1 cellular context compared by ENCODE assay signal in the genomic region with DNA sequence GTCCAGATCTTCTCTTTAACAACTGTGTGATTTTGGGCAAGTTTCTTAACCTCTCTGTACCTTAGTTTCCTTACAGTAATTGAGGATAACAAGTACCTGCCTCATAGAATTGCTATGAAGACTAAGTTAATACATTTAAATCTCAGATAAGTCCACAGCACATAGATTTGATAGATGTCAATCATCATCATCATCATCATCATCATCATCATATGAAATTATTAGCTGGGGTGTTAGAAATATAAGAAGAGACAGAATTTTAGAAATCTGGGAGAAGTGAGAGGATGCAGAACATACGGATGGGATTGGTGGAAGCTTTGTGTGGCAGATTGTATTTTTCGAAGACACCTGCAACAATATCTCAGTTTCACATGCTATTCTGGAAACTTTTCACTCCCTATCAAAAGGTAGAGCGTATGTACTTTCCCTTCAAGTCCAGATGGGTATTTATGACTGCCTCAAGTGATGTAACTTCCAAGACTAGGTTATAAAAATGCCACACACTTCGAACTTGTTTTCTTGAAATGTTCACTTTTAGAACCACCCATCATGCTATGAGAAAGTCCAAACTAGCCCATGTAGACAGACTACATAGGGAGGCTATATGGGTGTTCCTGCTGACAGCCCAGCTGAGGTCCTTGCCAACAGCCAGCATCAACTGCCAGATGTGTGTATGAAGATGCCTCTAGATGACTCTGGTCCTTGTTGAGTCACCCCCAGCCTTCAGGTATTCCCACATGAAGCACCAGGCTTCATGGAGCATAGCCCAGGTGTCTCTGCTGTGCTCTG.
TF ChIP-seq lines count a peak whose summit lies in the region.

No MANE protein-coding gene starts in this region.

TF ChIP-seq in GM12878, 131 proteins besides CTCF, POLR2A, EP300 and RAD21 (continues in another document):
- TF ChIP-seq RFX5 (IDR thresholded peaks at IDR 0.05; ENCODE audit: low read depth, low read length) (no peak), STAT1 (conservative IDR thresholded peaks at IDR 0.05) (no peak), RCOR1 (conservative IDR thresholded peaks at IDR 0.05; ENCODE audit: low read depth, low read length) (no peak), SRF (IDR thresholded peaks at IDR 0.05; ENCODE audit: low read depth in 2 of 2, low read length in 2 of 2) (no peak), POLR2AphosphoS5 (IDR thresholded peaks at IDR 0.05; ENCODE audit: low read length) (no peak), MYC (IDR thresholded peaks at IDR 0.05; ENCODE audit: insufficient read depth, insufficient read length, insufficient replicate concordance, low read length, severe bottlenecking) (no peak), JUND (IDR thresholded peaks at IDR 0.05; ENCODE audit: low read depth, low read length) (no peak), SIN3A (IDR thresholded peaks at IDR 0.05; ENCODE audit: low read depth, low read length) (no peak), EGR1 (IDR thresholded peaks at IDR 0.05; ENCODE audit: borderline replicate concordance in 1 of 2, low read depth in 2 of 2, low read length in 2 of 2) (no peak), CREM (IDR thresholded peaks at IDR 0.05; ENCODE audit: low read depth) (peak; percentile 8; the same call in 1 of the 2 replicates), MXI1 (IDR thresholded peaks at IDR 0.05; ENCODE audit: low read depth, low read length) (no peak), ZNF207 (IDR thresholded peaks at IDR 0.05; ENCODE audit: borderline replicate concordance) (no peak), PAX5 (IDR thresholded peaks at IDR 0.05; ENCODE audit: borderline replicate concordance, low read depth, low read length) (no peak), RELA (IDR thresholded peaks at IDR 0.05; ENCODE audit: borderline replicate concordance, partially characterized antibody) (no peak), YY1 (IDR thresholded peaks at IDR 0.05; ENCODE audit: low read depth, low read length) (no peak), ZNF384 (IDR thresholded peaks at IDR 0.05; ENCODE audit: borderline replicate concordance, low read depth, low read length) (no peak), TARDBP (IDR thresholded peaks at IDR 0.05; ENCODE audit: borderline replicate concordance) (no peak), SUPT20H (IDR thresholded peaks at IDR 0.05; ENCODE audit: borderline replicate concordance, control insufficient read depth, low read depth, low read length) (no peak), FOXM1 (IDR thresholded peaks at IDR 0.05; ENCODE audit: low read depth, low read length) (peak; percentile 46; the same call in 1 of the 2 replicates), PML (IDR thresholded peaks at IDR 0.05; ENCODE audit: low read length) (no peak), BMI1 (IDR thresholded peaks at IDR 0.05; ENCODE audit: borderline replicate concordance) (no peak), NFXL1 (IDR thresholded peaks at IDR 0.05; ENCODE audit: borderline replicate concordance) (no peak), KDM1A (IDR thresholded peaks at IDR 0.05; ENCODE audit: borderline replicate concordance) (no peak), EED (IDR thresholded peaks at IDR 0.05; ENCODE audit: low read depth) (no peak), MEF2A (IDR thresholded peaks at IDR 0.05; ENCODE audit: insufficient read depth, low read depth, low read length) (peak; percentile 63; the same call in 1 of the 2 replicates)
- TF ChIP-seq, protein P1, sequence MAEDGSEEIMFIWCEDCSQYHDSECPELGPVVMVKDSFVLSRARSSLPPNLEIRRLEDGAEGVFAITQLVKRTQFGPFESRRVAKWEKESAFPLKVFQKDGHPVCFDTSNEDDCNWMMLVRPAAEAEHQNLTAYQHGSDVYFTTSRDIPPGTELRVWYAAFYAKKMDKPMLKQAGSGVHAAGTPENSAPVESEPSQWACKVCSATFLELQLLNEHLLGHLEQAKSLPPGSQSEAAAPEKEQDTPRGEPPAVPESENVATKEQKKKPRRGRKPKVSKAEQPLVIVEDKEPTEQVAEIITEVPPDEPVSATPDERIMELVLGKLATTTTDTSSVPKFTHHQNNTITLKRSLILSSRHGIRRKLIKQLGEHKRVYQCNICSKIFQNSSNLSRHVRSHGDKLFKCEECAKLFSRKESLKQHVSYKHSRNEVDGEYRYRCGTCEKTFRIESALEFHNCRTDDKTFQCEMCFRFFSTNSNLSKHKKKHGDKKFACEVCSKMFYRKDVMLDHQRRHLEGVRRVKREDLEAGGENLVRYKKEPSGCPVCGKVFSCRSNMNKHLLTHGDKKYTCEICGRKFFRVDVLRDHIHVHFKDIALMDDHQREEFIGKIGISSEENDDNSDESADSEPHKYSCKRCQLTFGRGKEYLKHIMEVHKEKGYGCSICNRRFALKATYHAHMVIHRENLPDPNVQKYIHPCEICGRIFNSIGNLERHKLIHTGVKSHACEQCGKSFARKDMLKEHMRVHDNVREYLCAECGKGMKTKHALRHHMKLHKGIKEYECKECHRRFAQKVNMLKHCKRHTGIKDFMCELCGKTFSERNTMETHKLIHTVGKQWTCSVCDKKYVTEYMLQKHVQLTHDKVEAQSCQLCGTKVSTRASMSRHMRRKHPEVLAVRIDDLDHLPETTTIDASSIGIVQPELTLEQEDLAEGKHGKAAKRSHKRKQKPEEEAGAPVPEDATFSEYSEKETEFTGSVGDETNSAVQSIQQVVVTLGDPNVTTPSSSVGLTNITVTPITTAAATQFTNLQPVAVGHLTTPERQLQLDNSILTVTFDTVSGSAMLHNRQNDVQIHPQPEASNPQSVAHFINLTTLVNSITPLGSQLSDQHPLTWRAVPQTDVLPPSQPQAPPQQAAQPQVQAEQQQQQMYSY (CRISPR knock-in tag; IDR thresholded peaks at IDR 0.05) = no peak
- TF ChIP-seq, protein P2, sequence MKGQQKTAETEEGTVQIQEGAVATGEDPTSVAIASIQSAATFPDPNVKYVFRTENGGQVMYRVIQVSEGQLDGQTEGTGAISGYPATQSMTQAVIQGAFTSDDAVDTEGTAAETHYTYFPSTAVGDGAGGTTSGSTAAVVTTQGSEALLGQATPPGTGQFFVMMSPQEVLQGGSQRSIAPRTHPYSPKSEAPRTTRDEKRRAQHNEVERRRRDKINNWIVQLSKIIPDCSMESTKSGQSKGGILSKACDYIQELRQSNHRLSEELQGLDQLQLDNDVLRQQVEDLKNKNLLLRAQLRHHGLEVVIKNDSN (IDR thresholded peaks at IDR 0.05; ENCODE audit: borderline replicate concordance, extremely low read length, insufficient read depth, low read depth, low read length) = no peak
- TF ChIP-seq, protein P3, sequence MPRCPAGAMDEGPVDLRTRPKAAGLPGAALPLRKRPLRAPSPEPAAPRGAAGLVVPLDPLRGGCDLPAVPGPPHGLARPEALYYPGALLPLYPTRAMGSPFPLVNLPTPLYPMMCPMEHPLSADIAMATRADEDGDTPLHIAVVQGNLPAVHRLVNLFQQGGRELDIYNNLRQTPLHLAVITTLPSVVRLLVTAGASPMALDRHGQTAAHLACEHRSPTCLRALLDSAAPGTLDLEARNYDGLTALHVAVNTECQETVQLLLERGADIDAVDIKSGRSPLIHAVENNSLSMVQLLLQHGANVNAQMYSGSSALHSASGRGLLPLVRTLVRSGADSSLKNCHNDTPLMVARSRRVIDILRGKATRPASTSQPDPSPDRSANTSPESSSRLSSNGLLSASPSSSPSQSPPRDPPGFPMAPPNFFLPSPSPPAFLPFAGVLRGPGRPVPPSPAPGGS (IDR thresholded peaks at IDR 0.05; ENCODE audit: borderline replicate concordance, insufficient read depth, low read depth, low read length, poor library complexity, severe bottlenecking) = no peak
- TF ChIP-seq, protein P4, sequence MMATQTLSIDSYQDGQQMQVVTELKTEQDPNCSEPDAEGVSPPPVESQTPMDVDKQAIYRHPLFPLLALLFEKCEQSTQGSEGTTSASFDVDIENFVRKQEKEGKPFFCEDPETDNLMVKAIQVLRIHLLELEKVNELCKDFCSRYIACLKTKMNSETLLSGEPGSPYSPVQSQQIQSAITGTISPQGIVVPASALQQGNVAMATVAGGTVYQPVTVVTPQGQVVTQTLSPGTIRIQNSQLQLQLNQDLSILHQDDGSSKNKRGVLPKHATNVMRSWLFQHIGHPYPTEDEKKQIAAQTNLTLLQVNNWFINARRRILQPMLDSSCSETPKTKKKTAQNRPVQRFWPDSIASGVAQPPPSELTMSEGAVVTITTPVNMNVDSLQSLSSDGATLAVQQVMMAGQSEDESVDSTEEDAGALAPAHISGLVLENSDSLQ (IDR thresholded peaks at IDR 0.05) = 0 out of 2 replicates have a peak, but pooled peaks have one; percentile 20
- TF ChIP-seq, protein P5, sequence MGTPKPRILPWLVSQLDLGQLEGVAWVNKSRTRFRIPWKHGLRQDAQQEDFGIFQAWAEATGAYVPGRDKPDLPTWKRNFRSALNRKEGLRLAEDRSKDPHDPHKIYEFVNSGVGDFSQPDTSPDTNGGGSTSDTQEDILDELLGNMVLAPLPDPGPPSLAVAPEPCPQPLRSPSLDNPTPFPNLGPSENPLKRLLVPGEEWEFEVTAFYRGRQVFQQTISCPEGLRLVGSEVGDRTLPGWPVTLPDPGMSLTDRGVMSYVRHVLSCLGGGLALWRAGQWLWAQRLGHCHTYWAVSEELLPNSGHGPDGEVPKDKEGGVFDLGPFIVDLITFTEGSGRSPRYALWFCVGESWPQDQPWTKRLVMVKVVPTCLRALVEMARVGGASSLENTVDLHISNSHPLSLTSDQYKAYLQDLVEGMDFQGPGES (IDR thresholded peaks at IDR 0.05) = no peak
- TF ChIP-seq, protein P6, sequence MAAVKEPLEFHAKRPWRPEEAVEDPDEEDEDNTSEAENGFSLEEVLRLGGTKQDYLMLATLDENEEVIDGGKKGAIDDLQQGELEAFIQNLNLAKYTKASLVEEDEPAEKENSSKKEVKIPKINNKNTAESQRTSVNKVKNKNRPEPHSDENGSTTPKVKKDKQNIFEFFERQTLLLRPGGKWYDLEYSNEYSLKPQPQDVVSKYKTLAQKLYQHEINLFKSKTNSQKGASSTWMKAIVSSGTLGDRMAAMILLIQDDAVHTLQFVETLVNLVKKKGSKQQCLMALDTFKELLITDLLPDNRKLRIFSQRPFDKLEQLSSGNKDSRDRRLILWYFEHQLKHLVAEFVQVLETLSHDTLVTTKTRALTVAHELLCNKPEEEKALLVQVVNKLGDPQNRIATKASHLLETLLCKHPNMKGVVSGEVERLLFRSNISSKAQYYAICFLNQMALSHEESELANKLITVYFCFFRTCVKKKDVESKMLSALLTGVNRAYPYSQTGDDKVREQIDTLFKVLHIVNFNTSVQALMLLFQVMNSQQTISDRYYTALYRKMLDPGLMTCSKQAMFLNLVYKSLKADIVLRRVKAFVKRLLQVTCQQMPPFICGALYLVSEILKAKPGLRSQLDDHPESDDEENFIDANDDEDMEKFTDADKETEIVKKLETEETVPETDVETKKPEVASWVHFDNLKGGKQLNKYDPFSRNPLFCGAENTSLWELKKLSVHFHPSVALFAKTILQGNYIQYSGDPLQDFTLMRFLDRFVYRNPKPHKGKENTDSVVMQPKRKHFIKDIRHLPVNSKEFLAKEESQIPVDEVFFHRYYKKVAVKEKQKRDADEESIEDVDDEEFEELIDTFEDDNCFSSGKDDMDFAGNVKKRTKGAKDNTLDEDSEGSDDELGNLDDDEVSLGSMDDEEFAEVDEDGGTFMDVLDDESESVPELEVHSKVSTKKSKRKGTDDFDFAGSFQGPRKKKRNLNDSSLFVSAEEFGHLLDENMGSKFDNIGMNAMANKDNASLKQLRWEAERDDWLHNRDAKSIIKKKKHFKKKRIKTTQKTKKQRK (IDR thresholded peaks at IDR 0.05; ENCODE audit: low read depth, low read length) = no peak
- TF ChIP-seq, protein P7, sequence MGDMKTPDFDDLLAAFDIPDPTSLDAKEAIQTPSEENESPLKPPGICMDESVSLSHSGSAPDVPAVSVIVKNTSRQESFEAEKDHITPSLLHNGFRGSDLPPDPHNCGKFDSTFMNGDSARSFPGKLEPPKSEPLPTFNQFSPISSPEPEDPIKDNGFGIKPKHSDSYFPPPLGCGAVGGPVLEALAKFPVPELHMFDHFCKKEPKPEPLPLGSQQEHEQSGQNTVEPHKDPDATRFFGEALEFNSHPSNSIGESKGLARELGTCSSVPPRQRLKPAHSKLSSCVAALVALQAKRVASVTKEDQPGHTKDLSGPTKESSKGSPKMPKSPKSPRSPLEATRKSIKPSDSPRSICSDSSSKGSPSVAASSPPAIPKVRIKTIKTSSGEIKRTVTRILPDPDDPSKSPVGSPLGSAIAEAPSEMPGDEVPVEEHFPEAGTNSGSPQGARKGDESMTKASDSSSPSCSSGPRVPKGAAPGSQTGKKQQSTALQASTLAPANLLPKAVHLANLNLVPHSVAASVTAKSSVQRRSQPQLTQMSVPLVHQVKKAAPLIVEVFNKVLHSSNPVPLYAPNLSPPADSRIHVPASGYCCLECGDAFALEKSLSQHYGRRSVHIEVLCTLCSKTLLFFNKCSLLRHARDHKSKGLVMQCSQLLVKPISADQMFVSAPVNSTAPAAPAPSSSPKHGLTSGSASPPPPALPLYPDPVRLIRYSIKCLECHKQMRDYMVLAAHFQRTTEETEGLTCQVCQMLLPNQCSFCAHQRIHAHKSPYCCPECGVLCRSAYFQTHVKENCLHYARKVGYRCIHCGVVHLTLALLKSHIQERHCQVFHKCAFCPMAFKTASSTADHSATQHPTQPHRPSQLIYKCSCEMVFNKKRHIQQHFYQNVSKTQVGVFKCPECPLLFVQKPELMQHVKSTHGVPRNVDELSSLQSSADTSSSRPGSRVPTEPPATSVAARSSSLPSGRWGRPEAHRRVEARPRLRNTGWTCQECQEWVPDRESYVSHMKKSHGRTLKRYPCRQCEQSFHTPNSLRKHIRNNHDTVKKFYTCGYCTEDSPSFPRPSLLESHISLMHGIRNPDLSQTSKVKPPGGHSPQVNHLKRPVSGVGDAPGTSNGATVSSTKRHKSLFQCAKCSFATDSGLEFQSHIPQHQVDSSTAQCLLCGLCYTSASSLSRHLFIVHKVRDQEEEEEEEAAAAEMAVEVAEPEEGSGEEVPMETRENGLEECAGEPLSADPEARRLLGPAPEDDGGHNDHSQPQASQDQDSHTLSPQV (IDR thresholded peaks at IDR 0.05) = no peak
- TF ChIP-seq, protein P8, sequence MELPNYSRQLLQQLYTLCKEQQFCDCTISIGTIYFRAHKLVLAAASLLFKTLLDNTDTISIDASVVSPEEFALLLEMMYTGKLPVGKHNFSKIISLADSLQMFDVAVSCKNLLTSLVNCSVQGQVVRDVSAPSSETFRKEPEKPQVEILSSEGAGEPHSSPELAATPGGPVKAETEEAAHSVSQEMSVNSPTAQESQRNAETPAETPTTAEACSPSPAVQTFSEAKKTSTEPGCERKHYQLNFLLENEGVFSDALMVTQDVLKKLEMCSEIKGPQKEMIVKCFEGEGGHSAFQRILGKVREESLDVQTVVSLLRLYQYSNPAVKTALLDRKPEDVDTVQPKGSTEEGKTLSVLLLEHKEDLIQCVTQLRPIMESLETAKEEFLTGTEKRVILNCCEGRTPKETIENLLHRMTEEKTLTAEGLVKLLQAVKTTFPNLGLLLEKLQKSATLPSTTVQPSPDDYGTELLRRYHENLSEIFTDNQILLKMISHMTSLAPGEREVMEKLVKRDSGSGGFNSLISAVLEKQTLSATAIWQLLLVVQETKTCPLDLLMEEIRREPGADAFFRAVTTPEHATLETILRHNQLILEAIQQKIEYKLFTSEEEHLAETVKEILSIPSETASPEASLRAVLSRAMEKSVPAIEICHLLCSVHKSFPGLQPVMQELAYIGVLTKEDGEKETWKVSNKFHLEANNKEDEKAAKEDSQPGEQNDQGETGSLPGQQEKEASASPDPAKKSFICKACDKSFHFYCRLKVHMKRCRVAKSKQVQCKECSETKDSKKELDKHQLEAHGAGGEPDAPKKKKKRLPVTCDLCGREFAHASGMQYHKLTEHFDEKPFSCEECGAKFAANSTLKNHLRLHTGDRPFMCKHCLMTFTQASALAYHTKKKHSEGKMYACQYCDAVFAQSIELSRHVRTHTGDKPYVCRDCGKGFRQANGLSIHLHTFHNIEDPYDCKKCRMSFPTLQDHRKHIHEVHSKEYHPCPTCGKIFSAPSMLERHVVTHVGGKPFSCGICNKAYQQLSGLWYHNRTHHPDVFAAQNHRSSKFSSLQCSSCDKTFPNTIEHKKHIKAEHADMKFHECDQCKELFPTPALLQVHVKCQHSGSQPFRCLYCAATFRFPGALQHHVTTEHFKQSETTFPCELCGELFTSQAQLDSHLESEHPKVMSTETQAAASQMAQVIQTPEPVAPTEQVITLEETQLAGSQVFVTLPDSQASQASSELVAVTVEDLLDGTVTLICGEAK (IDR thresholded peaks at IDR 0.05; ENCODE audit: borderline replicate concordance) = no peak
